18 cellular contexts compared by ENCODE assay signal in the genomic region with DNA sequence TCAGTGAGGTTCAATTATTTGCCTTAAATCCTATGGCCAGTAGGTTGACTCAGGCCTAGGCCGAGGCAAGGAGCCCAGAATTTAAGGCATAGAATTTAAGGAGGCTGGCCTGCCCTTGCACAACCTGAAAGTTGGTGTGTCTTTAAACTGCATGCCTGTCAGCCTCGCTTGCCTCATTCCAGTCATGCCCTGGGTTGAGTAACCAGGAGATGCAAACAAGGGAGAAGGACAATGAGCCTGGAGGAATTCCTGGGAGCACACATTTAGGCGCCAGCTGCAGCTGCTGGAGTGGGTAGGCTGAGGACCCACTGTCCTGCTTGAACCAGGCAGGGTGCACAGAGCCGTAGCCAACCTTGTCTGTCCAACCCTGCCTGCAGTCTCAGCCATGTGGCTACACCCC. TPM values are rescaled to one million over a fixed set of nuclear protein-coding genes. Genes with fewer than 3 reads are reported as not detected.
A peak's percentile ranks its signal among the peaks of the same experiment; 100 is the strongest.
DNase-seq lines count a peak whose midpoint lies in the region; ATAC-seq, FAIRE-seq and TF ChIP-seq lines count a peak whose summit lies in the region.
"Had no signal": no experiment of that assay in that cellular context is flagged by ENCODE, and none has a peak within 500 bp of the region (broad histone marks: within the 10 kb centered on the region; RNA-seq: fewer than 3 reads in every experiment).

No MANE protein-coding gene starts in this region.

- peak overlapping the region; percentile 100 for H3K27ac ChIP-seq in DND-41 (ENCODE audit: low read length)
- H3K27ac ChIP-seq in OCI-LY7 (ENCODE audit: low read depth, low read length, poor library complexity, severe bottlenecking): no peak overlapping the region
- H3K27ac ChIP-seq in naive thymus-derived CD4-positive, alpha-beta T cell (ENCODE audit: low read depth, low read length): peak overlapping the region; percentile 89
- no peak overlapping the region for H3K27ac ChIP-seq in pancreas
- H3K27ac ChIP-seq: adrenal gland, SJSA1, testis had no signal

- no peak overlapping the region for H3K4me3 ChIP-seq in DND-41 (ENCODE audit: low read depth in 1 of 2, low read length in 2 of 2)
- H3K4me3 ChIP-seq in OCI-LY7 (ENCODE audit: low read depth, low read length, poor library complexity, severe bottlenecking): no peak overlapping the region
- H3K4me3 ChIP-seq in naive thymus-derived CD4-positive, alpha-beta T cell (ENCODE audit: low read length): no peak overlapping the region
- no peak overlapping the region for H3K4me3 ChIP-seq in pancreas
- H3K4me3 ChIP-seq: adrenal gland, K562, SJSA1, testis had no signal

- H3K79me2 ChIP-seq in DND-41 (ENCODE audit: insufficient read depth, low read length): no peaks in the 10 kb centered on the region
- no peaks in the 10 kb centered on the region for H3K79me2 ChIP-seq in OCI-LY7 (ENCODE audit: insufficient read depth, low read depth, low read length)

- H3K36me3 ChIP-seq in DND-41 (ENCODE audit: insufficient read depth, low read length) (no peaks in the 10 kb centered on the region), OCI-LY7 (ENCODE audit: insufficient read depth, low read length) (no peaks in the 10 kb centered on the region), pancreas (no peaks in the 10 kb centered on the region)
- H3K36me3 ChIP-seq in naive thymus-derived CD4-positive, alpha-beta T cell (ENCODE audit: control insufficient read depth in 2 of 3, insufficient read depth in 3 of 3, low read length in 3 of 3): peaks cover 35 to 61% (median 48%) of the 10 kb centered on the region in 3 experiments
- H3K36me3 ChIP-seq: adrenal gland, SJSA1 had no signal

- no peaks in the 10 kb centered on the region for H4K20me1 ChIP-seq in DND-41 (ENCODE audit: insufficient read depth, low read length)
- no peaks in the 10 kb centered on the region for H4K20me1 ChIP-seq in OCI-LY7 (ENCODE audit: insufficient read depth, low read length)

- H3K9ac ChIP-seq in DND-41 (ENCODE audit: low read depth, low read length): no peak overlapping the region

- H3K9me3 Mint-ChIP-seq in naive thymus-derived CD4-positive, alpha-beta T cell: peaks cover 0 to 3% (median 0%) of the 10 kb centered on the region in 11 donors

- intact Hi-C loops in OCI-LY7 (cut with micrococcal nuclease; ENCODE audit: unreplicated experiment): loop anchor here (5.0 kb wide), 1 partner anchor 51 kb away; no protein-coding TSS in a partner anchor
- intact Hi-C loops in naive thymus-derived CD4-positive, alpha-beta T cell (cut with micrococcal nuclease): loop anchor here in 1 of 2 donors (5.0 to 10.0 kb wide), 2 partner anchors 166 to 261 kb away; no protein-coding TSS in a partner anchor
- intact Hi-C loops in pancreas (cut with DNase I): no loop called here

- no peaks in the 10 kb centered on the region for H3K27me3 Mint-ChIP-seq in naive thymus-derived CD4-positive, alpha-beta T cell

- ATAC-seq in DND-41 (ENCODE audit: insufficient read depth, low read depth): no peak
- no peak for ATAC-seq in naive thymus-derived CD4-positive, alpha-beta T cell
- no peak for ATAC-seq in pancreas
- ATAC-seq: K562, left colon, WTC11 had no signal

- 94 to 95% methylated on average over 4 of the region's 4 CpGs for WGBS in pancreas, 2 donors

- BruUV-seq in OCI-LY7 (replicated peaks; lab: Mats Ljungman, UMichigan): no TSS peak

- H2AFZ ChIP-seq in DND-41 (ENCODE audit: low read depth, low read length) (no peak overlapping the region), OCI-LY7 (ENCODE audit: low read length) (0 out of 2 replicates have a peak overlapping the region, but pooled peaks have one; percentile 26)

- no peaks in the 10 kb centered on the region for H3K9me2 ChIP-seq in OCI-LY7 (ENCODE audit: insufficient read depth, low read length)

- H3K4me2 ChIP-seq in DND-41 (ENCODE audit: insufficient read depth, low read length) (no peak overlapping the region), OCI-LY7 (ENCODE audit: low read length) (no peak overlapping the region)

- peaks cover 28 to 90% (median 67%) of the 10 kb centered on the region in 5 donors for H3K36me3 Mint-ChIP-seq in naive thymus-derived CD4-positive, alpha-beta T cell
- H3K36me3 Mint-ChIP-seq: WTC11 had no signal

- TF ChIP-seq CTCF in DND-41 (IDR thresholded peaks at IDR 0.05; ENCODE audit: borderline replicate concordance, extremely low read depth, low read length, poor library complexity, severe bottlenecking) (no peak), OCI-LY7 (conservative IDR thresholded peaks at IDR 0.05; ENCODE audit: low read length) (no peak), pancreas (IDR thresholded peaks at IDR 0.05) (no peak)

- CTCF ChIA-PET in OCI-LY7 (lab: Charles Lee; ENCODE audit: unreplicated experiment): no interaction called here
- CTCF ChIA-PET in naive thymus-derived CD4-positive, alpha-beta T cell (lab: Charles Lee): interaction anchor here (0.6 to 5.5 kb wide), 7 partner anchors 12 to 52 kb away, joined by 3 to 51 read pairs (median 5); a partner anchor contains a TSS

- DNase-seq in DND-41 (peak; percentile 7), OCI-LY7 (ENCODE audit: low spot score) (no peak), amniotic epithelial cell (ENCODE audit: low read depth) (peak; percentile 3), NCI-H2227 (lab: John Stamatoyannopoulos, UW; ENCODE audit: unreplicated experiment) (no peak), pancreas (no peak), urothelium cell line (ENCODE audit: low spot score) (no peak)
- no peak for DNase-seq in naive thymus-derived CD4-positive, alpha-beta T cell
- DNase-seq: adrenal gland, Calu3, head of caudate nucleus, left colon, NCI-H1694 treated with DMSO at 0.1 percent for 48 hours, testis had no signal

- H3K27me3 ChIP-seq in DND-41 (ENCODE audit: insufficient read depth, low read length, poor library complexity) (no peaks in the 10 kb centered on the region), pancreas (no peaks in the 10 kb centered on the region)
- no peaks in the 10 kb centered on the region for H3K27me3 ChIP-seq in naive thymus-derived CD4-positive, alpha-beta T cell (ENCODE audit: control insufficient read depth in 2 of 2, insufficient read depth in 2 of 2, low read length in 2 of 2)
- H3K27me3 ChIP-seq: adrenal gland, SJSA1, testis had no signal

- H3K4me1 Mint-ChIP-seq in naive thymus-derived CD4-positive, alpha-beta T cell: peaks cover 81 to 100% (median 98%) of the 10 kb centered on the region in 7 donors

- H3K27ac Mint-ChIP-seq in naive thymus-derived CD4-positive, alpha-beta T cell: peak overlapping the region; percentile 93 to 100 (median 97)
- H3K27ac Mint-ChIP-seq: WTC11 had no signal

- H3K4me1 ChIP-seq in DND-41 (ENCODE audit: insufficient read depth, low read length) (peaks cover 94% of the 10 kb centered on the region), OCI-LY7 (ENCODE audit: insufficient read depth, low read length, poor library complexity, severe bottlenecking) (peaks cover 40% of the 10 kb centered on the region), pancreas (peaks cover 0 to 3% (median 0%) of the 10 kb centered on the region in 3 donors)
- H3K4me1 ChIP-seq in naive thymus-derived CD4-positive, alpha-beta T cell (ENCODE audit: control insufficient read depth in 2 of 2, insufficient read depth in 2 of 2, low read length in 2 of 2): peaks cover 96 to 98% of the 10 kb centered on the region in 2 donors
- H3K4me1 ChIP-seq: adrenal gland, SJSA1, testis had no signal

- POLR2A ChIA-PET in OCI-LY7 (lab: Charles Lee): interaction anchor here (0.6 kb wide), 1 partner anchor 293 kb away, joined by 3 read pairs; no protein-coding TSS in a partner anchor
- POLR2A ChIA-PET in naive thymus-derived CD4-positive, alpha-beta T cell (lab: Charles Lee): interaction anchor here (1.3 to 13.4 kb wide), 9 partner anchors 12 to 294 kb away, joined by 3 to 367 read pairs (median 6); a partner anchor contains a TSS

- no peak for FAIRE-seq in pancreas (lab: Jason Lieb, UNC)
- FAIRE-seq in urothelium cell line (lab: Jason Lieb, UNC): no peak
- FAIRE-seq: K562 had no signal

- H3K4me3 Mint-ChIP-seq in naive thymus-derived CD4-positive, alpha-beta T cell: peak overlapping the region; percentile 70 to 99 (median 80)
- H3K4me3 Mint-ChIP-seq: WTC11 had no signal

- no peaks in the 10 kb centered on the region for H3K9me3 ChIP-seq in DND-41 (ENCODE audit: insufficient read depth, low read length, severe bottlenecking)
- H3K9me3 ChIP-seq in OCI-LY7 (ENCODE audit: low read length): peaks cover 7% of the 10 kb centered on the region; the same call in 1 of the 2 replicates
- H3K9me3 ChIP-seq in naive thymus-derived CD4-positive, alpha-beta T cell (ENCODE audit: control insufficient read depth in 2 of 3, low read length in 3 of 3): no peaks in the 10 kb centered on the region
- H3K9me3 ChIP-seq in pancreas: no peaks in the 10 kb centered on the region
- H3K9me3 ChIP-seq: adrenal gland, SJSA1, testis had no signal

RNA-seq across cellular contexts. Expression of a gene that starts 11.7 kb away (rescaled TPM):
- total RNA-seq in OCI-LY7 (2014; rRNA removed; shearing (Covaris generic)): not detected in 2 replicates
- total RNA-seq in OCI-LY7 (2022) (not detected in 2 replicates), pancreas (1 to 10 TPM in 3 of 6 donors, under 1 TPM in 3; 0.16 to 1.9 (median 1.1) TPM)
- total RNA-seq in naive thymus-derived CD4-positive, alpha-beta T cell: 100 to 1,000 TPM; 105 to 307 (median 174) TPM
- polyA plus RNA-seq in naive thymus-derived CD4-positive, alpha-beta T cell: 100 to 1,000 TPM; 195 to 217 TPM
- under 1 TPM; 0.61 to 0.72 TPM for polyA plus RNA-seq in pancreas
- total RNA-seq: Calu3, dermis microvascular lymphatic vessel endothelial cell, SJSA1 had no signal
- polyA plus RNA-seq: neural cell had no signal

Comparison
In these comparisons a context has a peak if more than half of its experiments do, and no peak if none do; other contexts are left out.
1. DNase-seq: peak in DND-41 (single experiment) and amniotic epithelial cell (single experiment); none in OCI-LY7 (single experiment), naive thymus-derived CD4-positive, alpha-beta T cell (0 of 9), NCI-H2227 (single experiment), pancreas (0 of 6) and urothelium cell line (single experiment).
2. H3K27ac ChIP-seq: peak in DND-41 (single experiment) and naive thymus-derived CD4-positive, alpha-beta T cell (single experiment); none in OCI-LY7 (single experiment) and pancreas (0 of 4).
3. RNA of a gene that starts 11.7 kb away (total RNA-seq): 105 to 307 TPM in naive thymus-derived CD4-positive, alpha-beta T cell; 0.16 to 1.9 TPM in pancreas and not detected in OCI-LY7; every median in the first group is over 10 times any median in the second.